20 cellular contexts compared by ENCODE assay signal in the genomic region with DNA sequence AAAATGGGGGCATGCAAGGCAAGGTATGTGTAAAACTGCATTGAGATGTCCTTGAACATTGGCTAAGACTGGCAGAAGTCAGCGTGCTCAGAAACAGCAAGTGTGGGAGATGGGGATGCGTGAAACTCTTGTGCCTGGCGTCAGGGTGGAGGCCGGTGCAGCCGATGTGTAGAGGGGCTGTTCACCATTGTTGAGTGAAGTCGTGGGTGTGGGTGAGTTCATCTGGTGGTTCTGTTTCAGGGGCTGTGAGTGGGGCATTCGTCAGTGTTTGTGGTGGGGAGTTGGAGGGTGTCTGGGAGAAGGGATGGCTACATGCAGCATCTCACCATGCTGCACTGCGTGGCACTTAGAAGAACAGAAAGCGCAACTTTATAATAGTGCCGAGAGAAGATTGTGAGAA. TPM values are rescaled to one million over a fixed set of nuclear protein-coding genes. Genes with fewer than 3 reads are reported as not detected.
DNase-seq lines count a peak whose midpoint lies in the region; ATAC-seq and TF ChIP-seq lines count a peak whose summit lies in the region.
"Had no signal": no experiment of that assay in that cellular context is flagged by ENCODE, and none has a peak within 500 bp of the region (broad histone marks: within the 10 kb centered on the region; RNA-seq: fewer than 3 reads in every experiment).

No MANE protein-coding gene starts in this region.

- no peak overlapping the region for H3K4me3 Mint-ChIP-seq in activated naive CD4-positive, alpha-beta T cell treated with anti-CD3 and anti-CD28 coated beads, Interleukin-2, amount 10 ng/mL, durations not matched to agents 7 days and 5 days
- H3K4me3 Mint-ChIP-seq in activated T-cell treated with anti-CD3 and anti-CD28 coated beads, Interleukin-2, amount 50 U/mL, for 72 hours: peak overlapping the region; percentile 16 to 28
- H3K4me3 Mint-ChIP-seq in endothelial cell (ENCODE audit: unreplicated experiment): peak overlapping the region; percentile 3

- H3K4me1 Mint-ChIP-seq in activated naive CD4-positive, alpha-beta T cell treated with anti-CD3 and anti-CD28 coated beads, Interleukin-2, amount 10 ng/mL, durations not matched to agents 7 days and 5 days: peaks cover 47% of the 10 kb centered on the region
- peaks cover 66% of the 10 kb centered on the region for H3K4me1 Mint-ChIP-seq in activated T-cell treated with anti-CD3 and anti-CD28 coated beads, Interleukin-2, amount 50 U/mL, for 72 hours (ENCODE audit: low read depth)
- H3K4me1 Mint-ChIP-seq in endothelial cell (ENCODE audit: unreplicated experiment): peaks cover 43% of the 10 kb centered on the region

- H3K27me3 Mint-ChIP-seq in activated naive CD4-positive, alpha-beta T cell treated with anti-CD3 and anti-CD28 coated beads, Interleukin-2, amount 10 ng/mL, durations not matched to agents 7 days and 5 days: no peaks in the 10 kb centered on the region
- H3K27me3 Mint-ChIP-seq in activated T-cell treated with anti-CD3 and anti-CD28 coated beads, Interleukin-2, amount 50 U/mL, for 72 hours (ENCODE audit: low read depth): no peaks in the 10 kb centered on the region
- peaks cover 17% of the 10 kb centered on the region for H3K27me3 Mint-ChIP-seq in endothelial cell (ENCODE audit: unreplicated experiment)
- H3K27me3 Mint-ChIP-seq: CD4-positive, CD25-positive, alpha-beta regulatory T cell had no signal

- peak overlapping the region; percentile 2 for H3K27ac Mint-ChIP-seq in activated naive CD4-positive, alpha-beta T cell treated with anti-CD3 and anti-CD28 coated beads, Interleukin-2, amount 10 ng/mL, durations not matched to agents 7 days and 5 days
- H3K27ac Mint-ChIP-seq in activated T-cell treated with anti-CD3 and anti-CD28 coated beads, Interleukin-2, amount 50 U/mL, for 72 hours: peak overlapping the region; percentile 15
- peak overlapping the region; percentile 19 for H3K27ac Mint-ChIP-seq in endothelial cell (ENCODE audit: unreplicated experiment)

- CTCF ChIA-PET in activated naive CD4-positive, alpha-beta T cell treated with anti-CD3 and anti-CD28 coated beads, Interleukin-2, amount 10 ng/mL, durations not matched to agents 7 days and 5 days (lab: Charles Lee): no interaction called here

- H3K9me3 Mint-ChIP-seq in activated naive CD4-positive, alpha-beta T cell treated with anti-CD3 and anti-CD28 coated beads, Interleukin-2, amount 10 ng/mL, durations not matched to agents 7 days and 5 days: no peaks in the 10 kb centered on the region
- H3K9me3 Mint-ChIP-seq in activated T-cell treated with anti-CD3 and anti-CD28 coated beads, Interleukin-2, amount 50 U/mL, for 72 hours: no peaks in the 10 kb centered on the region
- H3K9me3 Mint-ChIP-seq in endothelial cell (ENCODE audit: unreplicated experiment): no peaks in the 10 kb centered on the region
- H3K9me3 Mint-ChIP-seq: CD4-positive, CD25-positive, alpha-beta regulatory T cell had no signal

- TF ChIP-seq CTCF in endothelial cell (IDR thresholded peaks at IDR 0.05; ENCODE audit: unreplicated experiment): no peak

- peaks cover 63% of the 10 kb centered on the region for H3K36me3 Mint-ChIP-seq in activated naive CD4-positive, alpha-beta T cell treated with anti-CD3 and anti-CD28 coated beads, Interleukin-2, amount 10 ng/mL, durations not matched to agents 7 days and 5 days
- peaks cover 25 to 51% of the 10 kb centered on the region in 2 donors for H3K36me3 Mint-ChIP-seq in activated T-cell treated with anti-CD3 and anti-CD28 coated beads, Interleukin-2, amount 50 U/mL, for 72 hours (ENCODE audit: insufficient read depth in 2 of 2)
- H3K36me3 Mint-ChIP-seq in endothelial cell (ENCODE audit: low read depth, unreplicated experiment): peaks cover 47% of the 10 kb centered on the region

- no peak for DNase-seq in activated naive CD4-positive, alpha-beta T cell treated with anti-CD3 and anti-CD28 coated beads, Interleukin-2, amount 10 ng/mL, durations not matched to agents 7 days and 5 days
- no peak for DNase-seq in activated naive CD4-positive, alpha-beta T cell (lab: John Stamatoyannopoulos, UW)
- peak in 1 of 2 donors; percentile 36 for DNase-seq in activated T-cell treated with anti-CD3 and anti-CD28 coated beads, Interleukin-2, amount 50 U/mL, for 72 hours
- DNase-seq in endothelial cell (ENCODE audit: low spot score) (no peak), OCI-M1 (lab: John Stamatoyannopoulos, UW) (no peak), putamen (ENCODE audit: low spot score) (no peak), kidney glomerular epithelial cell (lab: John Stamatoyannopoulos, UW) (no peak)
- peak; percentile 61 for DNase-seq in stimulated activated naive CD8-positive, alpha-beta T cell treated with anti-CD3 and anti-CD28 coated beads, Interleukin-15, Interleukin-2, amounts not matched to agents 100 U/mL and 50 U/mL, for 24 hours
- DNase-seq: ACHN; CD4-positive, CD25-positive, alpha-beta regulatory T cell; DMS53; foreskin fibroblast; H7; lower lobe of right lung; NCI-H2107; NCI-H510A treated with DMSO at 0.1 percent for 48 hours; stimulated activated CD4-positive, alpha-beta T cell treated with anti-CD3 and anti-CD28 coated beads, Interleukin-4, amount 100 ng/mL, for 1 hour had no signal

- ATAC-seq in activated T-cell treated with anti-CD3 and anti-CD28 coated beads, Interleukin-2, amount 50 U/mL, for 72 hours (replicated peaks in 1 of 2): peak; percentile 55 to 68
- ATAC-seq in stimulated activated naive CD8-positive, alpha-beta T cell treated with anti-CD3 and anti-CD28 coated beads, Interleukin-15, Interleukin-2, amounts not matched to agents 100 U/mL and 50 U/mL, for 24 hours: peak; percentile 85
- ATAC-seq: Right ventricle myocardium inferior had no signal

RNA-seq across cellular contexts. Expression of a gene that starts 11.4 kb away (rescaled TPM):
- total RNA-seq in activated T-cell treated with anti-CD3 and anti-CD28 coated beads, Interleukin-2, amount 50 U/mL, for 72 hours: 1 to 10 TPM in 1 of 2 donors, under 1 TPM in 1; 0.97 to 1.1 TPM
- not detected for total RNA-seq in endothelial cell (ENCODE audit: unreplicated experiment)
- total RNA-seq: activated CD8-positive, alpha-beta memory T cell treated with anti-CD3 and anti-CD28 coated beads for 36 hours; CD4-positive, CD25-positive, alpha-beta regulatory T cell; H7; hepatocyte; Right ventricle myocardium inferior had no signal

RNA-seq across cellular contexts. Expression of a gene that starts 13.0 kb away (rescaled TPM):
- total RNA-seq in activated T-cell treated with anti-CD3 and anti-CD28 coated beads, Interleukin-2, amount 50 U/mL, for 72 hours: 100 to 1,000 TPM; 201 to 290 TPM
- total RNA-seq in endothelial cell (ENCODE audit: unreplicated experiment): 101 TPM

RNA-seq across cellular contexts. Expression of a gene that starts 13.7 kb away (rescaled TPM):
- total RNA-seq in activated T-cell treated with anti-CD3 and anti-CD28 coated beads, Interleukin-2, amount 50 U/mL, for 72 hours: 10 to 100 TPM; 32.8 to 45.1 TPM
- total RNA-seq in endothelial cell (ENCODE audit: unreplicated experiment): 24.6 TPM

RNA-seq across cellular contexts. Expression of a gene that starts 14.1 kb away (rescaled TPM):
- 10 to 100 TPM; 44.4 to 45.7 TPM for total RNA-seq in activated T-cell treated with anti-CD3 and anti-CD28 coated beads, Interleukin-2, amount 50 U/mL, for 72 hours
- total RNA-seq in endothelial cell (ENCODE audit: unreplicated experiment): 29.2 TPM

RNA-seq across cellular contexts. Expression of a gene that starts 35.0 kb away (rescaled TPM):
- 10 to 100 TPM; 90.5 to 91.8 TPM for total RNA-seq in activated T-cell treated with anti-CD3 and anti-CD28 coated beads, Interleukin-2, amount 50 U/mL, for 72 hours
- total RNA-seq in endothelial cell (ENCODE audit: unreplicated experiment): 146 TPM
